ENCODE assay signal across 1 cellular context in the genomic region with DNA sequence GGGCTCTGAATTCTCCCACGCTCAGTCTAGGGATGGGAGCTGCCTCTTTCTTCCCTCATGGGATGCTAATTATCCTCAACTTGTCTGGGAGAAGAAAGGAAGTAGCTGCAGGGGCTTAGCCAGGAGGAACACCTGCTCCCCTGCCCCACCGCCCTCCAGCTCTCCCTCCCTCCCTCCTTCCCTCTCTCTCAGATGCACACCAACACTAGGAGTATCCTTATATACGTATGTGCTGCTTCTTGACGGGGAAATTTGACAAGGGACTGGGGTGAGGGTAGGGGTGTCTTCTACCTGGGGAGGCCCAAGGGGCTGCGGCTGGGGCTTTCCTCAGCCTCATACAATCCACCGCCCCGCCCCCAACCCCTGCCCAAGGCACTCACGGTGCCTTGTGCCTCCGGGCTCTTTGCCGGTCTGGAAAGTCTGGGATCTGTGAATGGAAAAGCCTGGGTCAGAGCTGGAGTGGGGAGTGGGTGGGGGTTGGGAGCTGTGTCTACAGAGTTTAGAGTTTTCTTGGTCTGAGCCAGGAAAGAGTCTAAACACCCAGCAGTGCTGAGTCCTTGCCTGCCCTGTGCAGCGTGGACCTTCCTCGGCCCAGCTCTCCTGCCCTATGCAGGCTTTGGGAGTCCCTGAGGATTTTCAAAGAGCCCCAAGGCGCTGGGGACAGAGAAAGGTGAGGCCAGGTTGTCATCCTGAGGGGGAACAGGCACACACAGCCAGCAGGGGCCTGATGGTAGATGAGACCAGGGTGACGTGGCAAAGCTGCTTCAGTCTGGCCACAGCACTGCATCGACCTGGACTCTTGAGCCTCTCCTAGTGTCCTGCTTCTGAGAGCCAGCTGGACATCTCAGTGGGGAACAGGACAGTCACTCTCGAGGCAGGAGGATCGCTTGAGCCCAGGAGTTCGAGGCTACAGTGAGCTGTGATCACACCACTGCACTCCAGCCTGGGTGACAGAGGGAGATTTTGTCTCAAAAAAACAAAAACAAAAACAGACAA.
TF ChIP-seq lines count a peak whose summit lies in the region.

No MANE protein-coding gene starts in this region.

TF ChIP-seq in HepG2, 621 proteins besides CTCF, POLR2A, EP300 and RAD21 (continued from another document and continues in another):
- TF ChIP-seq, protein P1, sequence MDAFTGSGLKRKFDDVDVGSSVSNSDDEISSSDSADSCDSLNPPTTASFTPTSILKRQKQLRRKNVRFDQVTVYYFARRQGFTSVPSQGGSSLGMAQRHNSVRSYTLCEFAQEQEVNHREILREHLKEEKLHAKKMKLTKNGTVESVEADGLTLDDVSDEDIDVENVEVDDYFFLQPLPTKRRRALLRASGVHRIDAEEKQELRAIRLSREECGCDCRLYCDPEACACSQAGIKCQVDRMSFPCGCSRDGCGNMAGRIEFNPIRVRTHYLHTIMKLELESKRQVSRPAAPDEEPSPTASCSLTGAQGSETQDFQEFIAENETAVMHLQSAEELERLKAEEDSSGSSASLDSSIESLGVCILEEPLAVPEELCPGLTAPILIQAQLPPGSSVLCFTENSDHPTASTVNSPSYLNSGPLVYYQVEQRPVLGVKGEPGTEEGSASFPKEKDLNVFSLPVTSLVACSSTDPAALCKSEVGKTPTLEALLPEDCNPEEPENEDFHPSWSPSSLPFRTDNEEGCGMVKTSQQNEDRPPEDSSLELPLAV (CRISPR knock-in tag; conservative IDR thresholded peaks at IDR 0.05; ENCODE audit: low read depth) = no peak
- TF ChIP-seq ZSCAN22 (CRISPR knock-in tag; IDR thresholded peaks at IDR 0.05) (no peak), GFI1 (CRISPR knock-in tag; IDR thresholded peaks at IDR 0.05; ENCODE audit: borderline replicate concordance) (no peak), ZNF383 (CRISPR knock-in tag; IDR thresholded peaks at IDR 0.05; ENCODE audit: borderline replicate concordance) (no peak), KDM5A (IDR thresholded peaks at IDR 0.05; ENCODE audit: borderline replicate concordance, low read length) (no peak), TGIF2 (CRISPR knock-in tag; IDR thresholded peaks at IDR 0.05) (0 out of 2 replicates have a peak, but pooled peaks have one; percentile 33), KDM4B (CRISPR knock-in tag; IDR thresholded peaks at IDR 0.05) (0 out of 2 replicates have a peak, but pooled peaks have one; percentile 17), ZKSCAN5 (CRISPR knock-in tag; IDR thresholded peaks at IDR 0.05) (0 out of 2 replicates have a peak, but pooled peaks have one; percentile 38), ZNF30 (CRISPR knock-in tag; IDR thresholded peaks at IDR 0.05) (no peak), TSC22D2 (CRISPR knock-in tag; IDR thresholded peaks at IDR 0.05; ENCODE audit: borderline replicate concordance) (no peak), ZSCAN9 (CRISPR knock-in tag; IDR thresholded peaks at IDR 0.05; ENCODE audit: borderline replicate concordance) (0 out of 2 replicates have a peak, but pooled peaks have one; percentile 30), ZFP62 (CRISPR knock-in tag; IDR thresholded peaks at IDR 0.05) (no peak), ZNF773 (CRISPR knock-in tag; IDR thresholded peaks at IDR 0.05; ENCODE audit: borderline replicate concordance) (no peak), KDM3A (CRISPR knock-in tag; IDR thresholded peaks at IDR 0.05; ENCODE audit: low read depth) (peak; percentile 85; the same call in 1 of the 2 replicates), ZFYVE20 (CRISPR knock-in tag; IDR thresholded peaks at IDR 0.05; ENCODE audit: borderline replicate concordance, low read depth) (no peak), TFDP2 (CRISPR knock-in tag; IDR thresholded peaks at IDR 0.05) (no peak), NCOA5 (CRISPR knock-in tag; IDR thresholded peaks at IDR 0.05) (no peak), THAP9 (CRISPR knock-in tag; IDR thresholded peaks at IDR 0.05; ENCODE audit: borderline replicate concordance) (no peak), HMG20B (CRISPR knock-in tag; conservative IDR thresholded peaks at IDR 0.05) (no peak), ZNF850 (CRISPR knock-in tag; conservative IDR thresholded peaks at IDR 0.05) (no peak), STAT6 (CRISPR knock-in tag; IDR thresholded peaks at IDR 0.05; ENCODE audit: borderline replicate concordance) (no peak), ZEB1 (IDR thresholded peaks at IDR 0.05; ENCODE audit: insufficient replicate concordance, low read depth) (no peak), SIN3B (IDR thresholded peaks at IDR 0.05; ENCODE audit: low read length) (no peak), DMAP1 (CRISPR knock-in tag; IDR thresholded peaks at IDR 0.05) (peak; percentile 77), HNF4A (CRISPR knock-in tag; IDR thresholded peaks at IDR 0.05) (peak; percentile 78)
- TF ChIP-seq, protein P2, sequence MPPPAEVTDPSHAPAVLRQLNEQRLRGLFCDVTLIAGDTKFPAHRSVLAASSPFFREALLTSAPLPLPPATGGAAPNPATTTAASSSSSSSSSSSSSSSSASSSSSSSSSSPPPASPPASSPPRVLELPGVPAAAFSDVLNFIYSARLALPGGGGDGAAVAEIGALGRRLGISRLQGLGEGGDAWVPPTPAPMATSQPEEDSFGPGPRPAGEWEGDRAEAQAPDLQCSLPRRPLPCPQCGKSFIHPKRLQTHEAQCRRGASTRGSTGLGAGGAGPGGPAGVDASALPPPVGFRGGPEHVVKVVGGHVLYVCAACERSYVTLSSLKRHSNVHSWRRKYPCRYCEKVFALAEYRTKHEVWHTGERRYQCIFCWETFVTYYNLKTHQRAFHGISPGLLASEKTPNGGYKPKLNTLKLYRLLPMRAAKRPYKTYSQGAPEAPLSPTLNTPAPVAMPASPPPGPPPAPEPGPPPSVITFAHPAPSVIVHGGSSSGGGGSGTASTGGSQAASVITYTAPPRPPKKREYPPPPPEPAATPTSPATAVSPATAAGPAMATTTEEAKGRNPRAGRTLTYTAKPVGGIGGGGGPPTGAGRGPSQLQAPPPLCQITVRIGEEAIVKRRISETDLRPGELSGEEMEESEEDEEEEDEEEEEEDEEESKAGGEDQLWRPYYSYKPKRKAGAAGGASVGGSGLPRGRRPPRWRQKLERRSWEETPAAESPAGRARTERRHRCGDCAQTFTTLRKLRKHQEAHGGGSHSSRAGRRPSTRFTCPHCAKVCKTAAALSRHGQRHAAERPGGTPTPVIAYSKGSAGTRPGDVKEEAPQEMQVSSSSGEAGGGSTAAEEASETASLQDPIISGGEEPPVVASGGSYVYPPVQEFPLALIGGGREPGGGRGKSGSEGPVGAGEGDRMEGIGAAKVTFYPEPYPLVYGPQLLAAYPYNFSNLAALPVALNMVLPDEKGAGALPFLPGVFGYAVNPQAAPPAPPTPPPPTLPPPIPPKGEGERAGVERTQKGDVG (CRISPR knock-in tag; IDR thresholded peaks at IDR 0.05; ENCODE audit: borderline replicate concordance) = peak; percentile 34; the same call in 1 of the 2 replicates
- TF ChIP-seq, protein P3, sequence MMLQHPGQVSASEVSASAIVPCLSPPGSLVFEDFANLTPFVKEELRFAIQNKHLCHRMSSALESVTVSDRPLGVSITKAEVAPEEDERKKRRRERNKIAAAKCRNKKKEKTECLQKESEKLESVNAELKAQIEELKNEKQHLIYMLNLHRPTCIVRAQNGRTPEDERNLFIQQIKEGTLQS (CRISPR knock-in tag; IDR thresholded peaks at IDR 0.05) = 0 out of 2 replicates have a peak, but pooled peaks have one; percentile 15
- TF ChIP-seq, protein P4, sequence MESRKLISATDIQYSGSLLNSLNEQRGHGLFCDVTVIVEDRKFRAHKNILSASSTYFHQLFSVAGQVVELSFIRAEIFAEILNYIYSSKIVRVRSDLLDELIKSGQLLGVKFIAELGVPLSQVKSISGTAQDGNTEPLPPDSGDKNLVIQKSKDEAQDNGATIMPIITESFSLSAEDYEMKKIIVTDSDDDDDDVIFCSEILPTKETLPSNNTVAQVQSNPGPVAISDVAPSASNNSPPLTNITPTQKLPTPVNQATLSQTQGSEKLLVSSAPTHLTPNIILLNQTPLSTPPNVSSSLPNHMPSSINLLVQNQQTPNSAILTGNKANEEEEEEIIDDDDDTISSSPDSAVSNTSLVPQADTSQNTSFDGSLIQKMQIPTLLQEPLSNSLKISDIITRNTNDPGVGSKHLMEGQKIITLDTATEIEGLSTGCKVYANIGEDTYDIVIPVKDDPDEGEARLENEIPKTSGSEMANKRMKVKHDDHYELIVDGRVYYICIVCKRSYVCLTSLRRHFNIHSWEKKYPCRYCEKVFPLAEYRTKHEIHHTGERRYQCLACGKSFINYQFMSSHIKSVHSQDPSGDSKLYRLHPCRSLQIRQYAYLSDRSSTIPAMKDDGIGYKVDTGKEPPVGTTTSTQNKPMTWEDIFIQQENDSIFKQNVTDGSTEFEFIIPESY (CRISPR knock-in tag; IDR thresholded peaks at IDR 0.05) = 0 out of 2 replicates have a peak, but pooled peaks have one; percentile 18
- TF ChIP-seq, protein P5, sequence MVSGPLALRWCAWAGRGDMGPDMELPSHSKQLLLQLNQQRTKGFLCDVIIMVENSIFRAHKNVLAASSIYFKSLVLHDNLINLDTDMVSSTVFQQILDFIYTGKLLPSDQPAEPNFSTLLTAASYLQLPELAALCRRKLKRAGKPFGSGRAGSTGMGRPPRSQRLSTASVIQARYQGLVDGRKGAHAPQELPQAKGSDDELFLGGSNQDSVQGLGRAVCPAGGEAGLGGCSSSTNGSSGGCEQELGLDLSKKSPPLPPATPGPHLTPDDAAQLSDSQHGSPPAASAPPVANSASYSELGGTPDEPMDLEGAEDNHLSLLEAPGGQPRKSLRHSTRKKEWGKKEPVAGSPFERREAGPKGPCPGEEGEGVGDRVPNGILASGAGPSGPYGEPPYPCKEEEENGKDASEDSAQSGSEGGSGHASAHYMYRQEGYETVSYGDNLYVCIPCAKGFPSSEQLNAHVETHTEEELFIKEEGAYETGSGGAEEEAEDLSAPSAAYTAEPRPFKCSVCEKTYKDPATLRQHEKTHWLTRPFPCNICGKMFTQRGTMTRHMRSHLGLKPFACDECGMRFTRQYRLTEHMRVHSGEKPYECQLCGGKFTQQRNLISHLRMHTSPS (CRISPR knock-in tag; IDR thresholded peaks at IDR 0.05; ENCODE audit: low read depth) = no peak
- TF ChIP-seq, protein P6, sequence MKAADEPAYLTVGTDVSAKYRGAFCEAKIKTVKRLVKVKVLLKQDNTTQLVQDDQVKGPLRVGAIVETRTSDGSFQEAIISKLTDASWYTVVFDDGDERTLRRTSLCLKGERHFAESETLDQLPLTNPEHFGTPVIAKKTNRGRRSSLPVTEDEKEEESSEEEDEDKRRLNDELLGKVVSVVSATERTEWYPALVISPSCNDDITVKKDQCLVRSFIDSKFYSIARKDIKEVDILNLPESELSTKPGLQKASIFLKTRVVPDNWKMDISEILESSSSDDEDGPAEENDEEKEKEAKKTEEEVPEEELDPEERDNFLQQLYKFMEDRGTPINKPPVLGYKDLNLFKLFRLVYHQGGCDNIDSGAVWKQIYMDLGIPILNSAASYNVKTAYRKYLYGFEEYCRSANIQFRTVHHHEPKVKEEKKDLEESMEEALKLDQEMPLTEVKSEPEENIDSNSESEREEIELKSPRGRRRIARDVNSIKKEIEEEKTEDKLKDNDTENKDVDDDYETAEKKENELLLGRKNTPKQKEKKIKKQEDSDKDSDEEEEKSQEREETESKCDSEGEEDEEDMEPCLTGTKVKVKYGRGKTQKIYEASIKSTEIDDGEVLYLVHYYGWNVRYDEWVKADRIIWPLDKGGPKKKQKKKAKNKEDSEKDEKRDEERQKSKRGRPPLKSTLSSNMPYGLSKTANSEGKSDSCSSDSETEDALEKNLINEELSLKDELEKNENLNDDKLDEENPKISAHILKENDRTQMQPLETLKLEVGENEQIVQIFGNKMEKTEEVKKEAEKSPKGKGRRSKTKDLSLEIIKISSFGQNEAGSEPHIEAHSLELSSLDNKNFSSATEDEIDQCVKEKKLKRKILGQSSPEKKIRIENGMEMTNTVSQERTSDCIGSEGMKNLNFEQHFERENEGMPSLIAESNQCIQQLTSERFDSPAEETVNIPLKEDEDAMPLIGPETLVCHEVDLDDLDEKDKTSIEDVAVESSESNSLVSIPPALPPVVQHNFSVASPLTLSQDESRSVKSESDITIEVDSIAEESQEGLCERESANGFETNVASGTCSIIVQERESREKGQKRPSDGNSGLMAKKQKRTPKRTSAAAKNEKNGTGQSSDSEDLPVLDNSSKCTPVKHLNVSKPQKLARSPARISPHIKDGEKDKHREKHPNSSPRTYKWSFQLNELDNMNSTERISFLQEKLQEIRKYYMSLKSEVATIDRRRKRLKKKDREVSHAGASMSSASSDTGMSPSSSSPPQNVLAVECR (CRISPR knock-in tag; IDR thresholded peaks at IDR 0.05; ENCODE audit: borderline replicate concordance) = peak; percentile 35; the same call in 1 of the 2 replicates
